28 cellular contexts compared by ENCODE assay signal in genomic region chr18:33781429-33781828, GRCh38.
A peak's percentile ranks its signal among the peaks of the same experiment; 100 is the strongest.
DNase-seq lines count a peak whose midpoint lies in the region; ATAC-seq and TF ChIP-seq lines count a peak whose summit lies in the region.
"Had no signal": no experiment of that assay in that cellular context is flagged by ENCODE, and none has a peak within 500 bp of the region (broad histone marks: within the 10 kb centered on the region; RNA-seq: fewer than 3 reads in every experiment).

No MANE protein-coding gene starts in this region.

- H3K9me3 Mint-ChIP-seq in nephron progenitor cell: peaks cover 7% of the 10 kb centered on the region
- H3K9me3 Mint-ChIP-seq: neural crest cell had no signal

- H3K4me3 Mint-ChIP-seq in nephron progenitor cell: no peak overlapping the region
- H3K4me3 Mint-ChIP-seq: activated T-cell treated with anti-CD3 and anti-CD28 coated beads, Interleukin-2, amount 50 U/mL, for 24 hours; H9; neural crest cell had no signal

- peaks cover under 1% of the 10 kb centered on the region for H3K27me3 Mint-ChIP-seq in nephron progenitor cell (ENCODE audit: low read depth, poor library complexity)
- H3K27me3 Mint-ChIP-seq: activated T-cell treated with anti-CD3 and anti-CD28 coated beads, Interleukin-2, amount 50 U/mL, for 24 hours had no signal

- H3K36me3 Mint-ChIP-seq in nephron progenitor cell (ENCODE audit: low read depth): no peaks in the 10 kb centered on the region

- H3K4me1 Mint-ChIP-seq in nephron progenitor cell: no peaks in the 10 kb centered on the region
- H3K4me1 Mint-ChIP-seq: H9, neural crest cell had no signal

- peak overlapping the region; percentile 72 for H3K27ac ChIP-seq in VCaP
- H3K27ac ChIP-seq: BLaER1 treated with 17β-estradiol and CSF1 and Interleukin-3, amounts not matched to agents 10 nM and 100 nM; coronary artery; left ventricle myocardium inferior; parathyroid adenoma; right atrium auricular region; tibial nerve had no signal

- DNase-seq in COR-L47 (lab: John Stamatoyannopoulos, UW) (peak; percentile 53), DMS153 (lab: John Stamatoyannopoulos, UW) (peak; percentile 50), NCI-H2029 (lab: John Stamatoyannopoulos, UW) (peak; percentile 36), Ammon's horn (ENCODE audit: low spot score) (no peak), nephron progenitor cell (no peak)
- DNase-seq: activated CD4-positive, alpha-beta T cell treated with anti-CD3 and anti-CD28 coated beads, Interleukin-2, amount 50 U/mL, for 1 hour; activated CD4-positive, CD25-positive, alpha-beta regulatory T cell; activated T-cell treated with anti-CD3 and anti-CD28 coated beads, Interleukin-2, amount 50 U/mL, for 24 hours; DMS79 treated with DMSO at 0.1 percent for 48 hours; effector CD8-positive, alpha-beta T cell; GDM1; glutamatergic neuron; H9; left ventricle myocardium inferior; mesenchymal stem cell; NCI-H1048; NCI-H2227 treated with DMSO at 0.1 percent for 48 hours; PC-3; stimulated activated CD4-positive, alpha-beta T cell treated with anti-CD3 and anti-CD28 coated beads, Interleukin-1b, Interleukin-23, amount 100 ng/mL, for 48 hours; stimulated activated CD8-positive, alpha-beta memory T cell treated with anti-CD3 and anti-CD28 coated beads, Interleukin-4, amount 100 ng/mL, for 48 hours had no signal

- no peak overlapping the region for H3K27ac Mint-ChIP-seq in nephron progenitor cell
- H3K27ac Mint-ChIP-seq: activated T-cell treated with anti-CD3 and anti-CD28 coated beads, Interleukin-2, amount 50 U/mL, for 24 hours; H9 had no signal

- no peak for TF ChIP-seq CTCF in VCaP (conservative IDR thresholded peaks at IDR 0.05)
- TF ChIP-seq CTCF in nephron progenitor cell (IDR thresholded peaks at IDR 0.05): no peak

- ATAC-seq in HG03108 (IDR thresholded peaks at IDR 0.05; ENCODE audit: unreplicated experiment): no peak
- ATAC-seq: PC-3 had no signal

Comparison
In these comparisons a context has a peak if more than half of its experiments do, and no peak if none do; other contexts are left out.
1. DNase-seq: peak in COR-L47 (single experiment), DMS153 (single experiment) and NCI-H2029 (single experiment); none in Ammon's horn (single experiment) and nephron progenitor cell (single experiment).